In genomic region chr18:78634061-78634696, GRCh38 we compare ENCODE assay signal across 24 cellular contexts.
DNase-seq lines count a peak whose midpoint lies in the region; ATAC-seq and TF ChIP-seq lines count a peak whose summit lies in the region.
"Had no signal": no experiment of that assay in that cellular context is flagged by ENCODE, and none has a peak within 500 bp of the region (broad histone marks: within the 10 kb centered on the region; RNA-seq: fewer than 3 reads in every experiment).

No MANE protein-coding gene starts in this region.

- H3K9ac ChIP-seq in neural progenitor cell: no peak overlapping the region

- no peak overlapping the region for H3K4me3 Mint-ChIP-seq in activated CD4-positive, alpha-beta T cell treated with anti-CD3 and anti-CD28 coated beads, Interleukin-2, amount 10 ng/mL, durations not matched to agents 7 days and 5 days
- no peak overlapping the region for H3K4me3 Mint-ChIP-seq in CD8-positive, alpha-beta T cell
- H3K4me3 Mint-ChIP-seq in central memory CD8-positive, alpha-beta T cell: no peak overlapping the region
- no peak overlapping the region for H3K4me3 Mint-ChIP-seq in neural progenitor cell
- H3K4me3 Mint-ChIP-seq: activated naive CD8-positive, alpha-beta T cell treated with anti-CD3 and anti-CD28 coated beads, Interleukin-2, amount 50 U/mL, for 24 hours; endodermal cell; stimulated activated memory B cell treated with anti-CD40 and anti-IgM and Interleukin-4, amounts not matched to agents 10 μg/mL and 1 μg/mL and 100 μg/mL, for 72 hours had no signal

- TF ChIP-seq CTCF in CD8-positive, alpha-beta T cell (IDR thresholded peaks at IDR 0.05): no peak
- TF ChIP-seq CTCF in neural progenitor cell (IDR thresholded peaks at IDR 0.05): no peak

- no peak overlapping the region for H3K4me2 ChIP-seq in neural progenitor cell

- H3K36me3 ChIP-seq in CD8-positive, alpha-beta T cell (ENCODE audit: insufficient read depth, low read length): no peaks in the 10 kb centered on the region
- H3K36me3 ChIP-seq in neural progenitor cell: no peaks in the 10 kb centered on the region
- H3K36me3 ChIP-seq: left ventricle myocardium inferior, upper lobe of left lung had no signal

- H3K4me3 ChIP-seq in CD8-positive, alpha-beta T cell (ENCODE audit: low read depth, low read length): no peak overlapping the region
- H3K4me3 ChIP-seq in neural progenitor cell: no peak overlapping the region
- H3K4me3 ChIP-seq: K562, left ventricle myocardium inferior, upper lobe of left lung had no signal

- peaks cover 10% of the 10 kb centered on the region for H3K36me3 Mint-ChIP-seq in activated CD4-positive, alpha-beta T cell treated with anti-CD3 and anti-CD28 coated beads, Interleukin-2, amount 10 ng/mL, durations not matched to agents 7 days and 5 days (ENCODE audit: low read depth)
- H3K36me3 Mint-ChIP-seq in CD8-positive, alpha-beta T cell: no peaks in the 10 kb centered on the region
- H3K36me3 Mint-ChIP-seq in central memory CD8-positive, alpha-beta T cell (ENCODE audit: insufficient read depth): peaks cover 6% of the 10 kb centered on the region
- peaks cover 2% of the 10 kb centered on the region for H3K36me3 Mint-ChIP-seq in neural progenitor cell
- H3K36me3 Mint-ChIP-seq: stimulated activated memory B cell treated with anti-CD40 and anti-IgM and Interleukin-4, amounts not matched to agents 10 μg/mL and 1 μg/mL and 100 μg/mL, for 72 hours had no signal

- no peaks in the 10 kb centered on the region for H3K9me3 ChIP-seq in CD8-positive, alpha-beta T cell (ENCODE audit: low read length)
- no peaks in the 10 kb centered on the region for H3K9me3 ChIP-seq in neural progenitor cell (ENCODE audit: low read depth)
- H3K9me3 ChIP-seq: upper lobe of left lung had no signal

- peaks cover 15% of the 10 kb centered on the region for H3K4me1 ChIP-seq in CD8-positive, alpha-beta T cell (ENCODE audit: insufficient read depth, low read length)
- no peaks in the 10 kb centered on the region for H3K4me1 ChIP-seq in neural progenitor cell
- H3K4me1 ChIP-seq: left ventricle myocardium inferior, upper lobe of left lung had no signal

- no peak overlapping the region for H3K27ac ChIP-seq in CD8-positive, alpha-beta T cell (ENCODE audit: low read depth, low read length)
- H3K27ac ChIP-seq in neural progenitor cell: no peak overlapping the region
- H3K27ac ChIP-seq: left ventricle myocardium inferior, upper lobe of left lung had no signal

- H3K27me3 Mint-ChIP-seq in activated CD4-positive, alpha-beta T cell treated with anti-CD3 and anti-CD28 coated beads, Interleukin-2, amount 10 ng/mL, durations not matched to agents 7 days and 5 days: no peaks in the 10 kb centered on the region
- no peaks in the 10 kb centered on the region for H3K27me3 Mint-ChIP-seq in CD8-positive, alpha-beta T cell (ENCODE audit: low read depth)
- H3K27me3 Mint-ChIP-seq in central memory CD8-positive, alpha-beta T cell: no peaks in the 10 kb centered on the region
- peaks cover 15% of the 10 kb centered on the region for H3K27me3 Mint-ChIP-seq in neural progenitor cell (ENCODE audit: insufficient read depth, low read depth)
- H3K27me3 Mint-ChIP-seq: activated naive CD8-positive, alpha-beta T cell treated with anti-CD3 and anti-CD28 coated beads, Interleukin-2, amount 50 U/mL, for 24 hours; stimulated activated memory B cell treated with anti-CD40 and anti-IgM and Interleukin-4, amounts not matched to agents 10 μg/mL and 1 μg/mL and 100 μg/mL, for 72 hours had no signal

- no peaks in the 10 kb centered on the region for H3K79me2 ChIP-seq in neural progenitor cell (ENCODE audit: low read depth)

- H3K27me3 ChIP-seq in CD8-positive, alpha-beta T cell (ENCODE audit: insufficient read depth, low read length): no peaks in the 10 kb centered on the region
- no peaks in the 10 kb centered on the region for H3K27me3 ChIP-seq in neural progenitor cell
- H3K27me3 ChIP-seq: upper lobe of left lung had no signal

- H2AFZ ChIP-seq in neural progenitor cell (replicated peaks): no peak overlapping the region

- no peaks in the 10 kb centered on the region for H3F3A ChIP-seq in neural progenitor cell (ENCODE audit: low read depth)

- no peak for ATAC-seq in CD8-positive, alpha-beta T cell
- no peak for ATAC-seq in central memory CD8-positive, alpha-beta T cell (replicated peaks; ENCODE audit: extremely low read depth, poor library complexity, severe bottlenecking)
- ATAC-seq in GM21576 (IDR thresholded peaks at IDR 0.05; ENCODE audit: unreplicated experiment): no peak
- no peak for ATAC-seq in GM18909 (IDR thresholded peaks at IDR 0.05; ENCODE audit: poor library complexity, unreplicated experiment)
- ATAC-seq: activated naive CD8-positive, alpha-beta T cell treated with anti-CD3 and anti-CD28 coated beads, Interleukin-2, amount 50 U/mL, for 24 hours; K562; stimulated activated memory B cell treated with anti-CD40 and anti-IgM and Interleukin-4, amounts not matched to agents 10 μg/mL and 1 μg/mL and 100 μg/mL, for 72 hours had no signal

- CTCF ChIA-PET in activated CD4-positive, alpha-beta T cell treated with anti-CD3 and anti-CD28 coated beads, Interleukin-2, amount 10 ng/mL, durations not matched to agents 7 days and 5 days (lab: Charles Lee): interaction anchor here (0.6 kb wide), 1 partner anchor 958 kb away, joined by 4 read pairs; no protein-coding TSS in a partner anchor
- CTCF ChIA-PET in CD8-positive, alpha-beta T cell (lab: Charles Lee): no interaction called here

- POLR2A ChIA-PET in activated CD4-positive, alpha-beta T cell treated with anti-CD3 and anti-CD28 coated beads, Interleukin-2, amount 10 ng/mL, durations not matched to agents 7 days and 5 days (lab: Charles Lee): no interaction called here
- POLR2A ChIA-PET in CD8-positive, alpha-beta T cell (lab: Charles Lee): no interaction called here

- H3K27ac Mint-ChIP-seq in activated CD4-positive, alpha-beta T cell treated with anti-CD3 and anti-CD28 coated beads, Interleukin-2, amount 10 ng/mL, durations not matched to agents 7 days and 5 days: peak overlapping the region; percentile 46
- H3K27ac Mint-ChIP-seq in CD8-positive, alpha-beta T cell: peak overlapping the region; percentile 71
- peak overlapping the region; percentile 73 for H3K27ac Mint-ChIP-seq in central memory CD8-positive, alpha-beta T cell (ENCODE audit: low read depth)
- peak overlapping the region; percentile 88 for H3K27ac Mint-ChIP-seq in neural progenitor cell
- H3K27ac Mint-ChIP-seq: activated naive CD8-positive, alpha-beta T cell treated with anti-CD3 and anti-CD28 coated beads, Interleukin-2, amount 50 U/mL, for 24 hours; activated T-helper 2 cell treated with anti-CD3 and anti-CD28 coated beads, Interferon-gamma antibody, Interleukin-2, Interleukin-4, amounts not matched to agents 10 μg/mL and 5 μg/mL and 100 μg/mL, durations not matched to agents 14 hours and 24 hours and 36 hours; endodermal cell; stimulated activated memory B cell treated with anti-CD40 and anti-IgM and Interleukin-4, amounts not matched to agents 10 μg/mL and 1 μg/mL and 100 μg/mL, for 72 hours had no signal

- no peak for DNase-seq in activated CD4-positive, alpha-beta T cell treated with anti-CD3 and anti-CD28 coated beads, Interleukin-2, amount 10 ng/mL, durations not matched to agents 7 days and 5 days
- DNase-seq in activated CD4-positive, alpha-beta T cell treated with anti-CD3 and anti-CD28 coated beads, Interleukin-2, amount 50 U/mL, for 48 hours: no peak
- DNase-seq in CD8-positive, alpha-beta T cell: no peak
- no peak for DNase-seq in central memory CD8-positive, alpha-beta T cell (ENCODE audit: low spot score in 2 of 2)
- DNase-seq in neural progenitor cell (ENCODE audit: low spot score) (no peak), OCI-M1 (lab: John Stamatoyannopoulos, UW) (no peak)
- DNase-seq: activated CD4-positive, alpha-beta T cell treated with anti-CD3 and anti-CD28 coated beads, Interleukin-2, amount 50 U/mL, for 1 hour; activated CD8-positive, alpha-beta memory T cell treated with anti-CD3 and anti-CD28 coated beads, Interleukin-2, amount 50 U/mL, for 48 hours; activated naive CD8-positive, alpha-beta T cell treated with anti-CD3 and anti-CD28 coated beads, Interleukin-2, amount 50 U/mL, for 24 hours; caudate nucleus; endodermal cell; islet precursor cell; left ventricle myocardium inferior; NCI-H1092 treated with DMSO at 0.1 percent for 48 hours; NCI-H1694 treated with DMSO at 0.1 percent for 48 hours; NCI-H446 treated with DMSO at 0.1 percent for 48 hours; NCI-H774; SIG-M5; upper lobe of left lung had no signal

- peaks cover 2% of the 10 kb centered on the region for H3K4me1 Mint-ChIP-seq in activated CD4-positive, alpha-beta T cell treated with anti-CD3 and anti-CD28 coated beads, Interleukin-2, amount 10 ng/mL, durations not matched to agents 7 days and 5 days
- peaks cover 22% of the 10 kb centered on the region for H3K4me1 Mint-ChIP-seq in CD8-positive, alpha-beta T cell (ENCODE audit: low read depth)
- peaks cover 17% of the 10 kb centered on the region for H3K4me1 Mint-ChIP-seq in central memory CD8-positive, alpha-beta T cell
- peaks cover 12% of the 10 kb centered on the region for H3K4me1 Mint-ChIP-seq in neural progenitor cell
- H3K4me1 Mint-ChIP-seq: endodermal cell had no signal

- intact Hi-C loops in CD8-positive, alpha-beta T cell (cut with DNase I, micrococcal nuclease): no loop called here

- H3K9me3 Mint-ChIP-seq in activated CD4-positive, alpha-beta T cell treated with anti-CD3 and anti-CD28 coated beads, Interleukin-2, amount 10 ng/mL, durations not matched to agents 7 days and 5 days: peaks cover 21% of the 10 kb centered on the region
- H3K9me3 Mint-ChIP-seq in CD8-positive, alpha-beta T cell: peaks cover 7% of the 10 kb centered on the region
- peaks cover 8% of the 10 kb centered on the region for H3K9me3 Mint-ChIP-seq in central memory CD8-positive, alpha-beta T cell
- H3K9me3 Mint-ChIP-seq in neural progenitor cell: peaks cover 2% of the 10 kb centered on the region

- no peaks in the 10 kb centered on the region for H4K20me1 ChIP-seq in neural progenitor cell (ENCODE audit: low read depth)
